Comparison of ENCODE assay signal across 8 cellular contexts in the genomic region with DNA sequence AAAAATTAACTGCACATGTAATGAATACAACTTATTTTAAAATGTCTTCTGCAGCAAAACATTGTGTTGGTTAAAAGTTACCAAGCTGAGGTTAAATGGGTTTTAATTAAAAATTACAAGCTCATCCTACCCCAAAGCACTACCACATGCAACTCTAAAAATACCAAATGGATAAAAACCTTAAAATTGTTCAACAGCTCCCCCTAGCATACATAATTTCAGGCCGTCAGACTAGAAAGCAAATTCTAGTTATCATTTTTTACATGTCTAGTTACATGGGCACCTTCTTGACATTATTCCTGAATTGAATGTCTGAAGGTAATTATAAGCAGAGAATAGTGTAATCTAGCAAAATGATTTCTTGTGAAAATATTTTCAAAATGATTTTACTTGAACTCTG.
DNase-seq lines count a peak whose midpoint lies in the region; ATAC-seq and TF ChIP-seq lines count a peak whose summit lies in the region.

No MANE protein-coding gene starts in this region.

- H3K27ac ChIP-seq in IMR-90 (ENCODE audit: insufficient read depth, low read length) (no peak overlapping the region), RWPE2 (ENCODE audit: poor library complexity, severe bottlenecking) (no peak overlapping the region), cardiac muscle cell (no peak overlapping the region), upper lobe of right lung (no peak overlapping the region)

- peaks cover 6% of the 10 kb centered on the region; the same call in 1 of the 2 replicates for H3K9me1 ChIP-seq in IMR-90 (ENCODE audit: insufficient read depth, low read length)

- no peak overlapping the region for H3K9ac ChIP-seq in IMR-90 (ENCODE audit: low read depth, low read length)

- H3K14ac ChIP-seq in IMR-90 (replicated peaks; ENCODE audit: low read depth, low read length): no peak overlapping the region

- H3K23ac ChIP-seq in IMR-90 (ENCODE audit: low read depth, low read length): no peak overlapping the region

- ATAC-seq in IMR-90 (ENCODE audit: low read depth) (peak; percentile 42; the same call in 1 of the 2 replicates), RWPE2 (ENCODE audit: low read depth) (no peak), upper lobe of right lung (peak; percentile 23)

- peak; percentile 66 for TF ChIP-seq CTCF in IMR-90 (conservative IDR thresholded peaks at IDR 0.05; ENCODE audit: low read depth, low read length)
- TF ChIP-seq CTCF in RWPE2 (IDR thresholded peaks at IDR 0.05; ENCODE audit: poor library complexity, severe bottlenecking): peak; percentile 66
- peak; percentile 60 for TF ChIP-seq CTCF in cardiac muscle cell (IDR thresholded peaks at IDR 0.05; ENCODE audit: low read depth, low read length)
- TF ChIP-seq CTCF in upper lobe of right lung (IDR thresholded peaks at IDR 0.05): peak; percentile 54

- dilution Hi-C loops in IMR-90 (cut with HindIII; ENCODE audit: low sequenced_read_pairs, unreplicated experiment): no loop called here

- H3K79me1 ChIP-seq in IMR-90 (ENCODE audit: low read depth in 1 of 2, low read length in 2 of 2): no peaks in the 10 kb centered on the region

- no peaks in the 10 kb centered on the region for H4K20me1 ChIP-seq in IMR-90 (ENCODE audit: insufficient read depth, low read length)

- H4K91ac ChIP-seq in IMR-90 (ENCODE audit: insufficient read depth, low read depth, low read length): no peak overlapping the region

- no TSS peak for BruUV-seq in IMR-90 (replicated peaks; lab: Mats Ljungman, UMichigan)

- peaks cover 3% of the 10 kb centered on the region; the same call in 1 of the 2 replicates for H3K4me1 ChIP-seq in IMR-90 (ENCODE audit: control insufficient read depth, insufficient read depth, low read length)
- no peaks in the 10 kb centered on the region for H3K4me1 ChIP-seq in RWPE2 (ENCODE audit: insufficient read depth, poor library complexity, severe bottlenecking)
- H3K4me1 ChIP-seq in cardiac muscle cell (ENCODE audit: low read depth): peaks cover 15% of the 10 kb centered on the region
- peaks cover 14% of the 10 kb centered on the region for H3K4me1 ChIP-seq in upper lobe of right lung

- H3K9me3 ChIP-seq in IMR-90 (ENCODE audit: control insufficient read depth, insufficient read depth, low read length) (no peaks in the 10 kb centered on the region), RWPE2 (ENCODE audit: severe bottlenecking) (no peaks in the 10 kb centered on the region), cardiac muscle cell (ENCODE audit: low read depth) (no peaks in the 10 kb centered on the region), upper lobe of right lung (no peaks in the 10 kb centered on the region)

- no peak overlapping the region for H2AFZ ChIP-seq in IMR-90 (replicated peaks; ENCODE audit: low read length, poor library complexity)

- H2BK5ac ChIP-seq in IMR-90 (ENCODE audit: low read depth, low read length, poor library complexity, severe bottlenecking): no peak overlapping the region

- intact Hi-C loops in IMR-90 (cut with micrococcal nuclease): loop anchor here (2.0 to 5.0 kb wide), 4 partner anchors 99 to 489 kb away; partner anchors contain the start of gene C1orf21
- intact Hi-C loops in upper lobe of right lung (cut with DNase I): no loop called here

- no peak overlapping the region for H3K4me2 ChIP-seq in IMR-90 (ENCODE audit: low read depth, low read length)

- H2AK9ac ChIP-seq in IMR-90 (replicated peaks; ENCODE audit: low read depth, low read length, poor library complexity): no peak overlapping the region

- no peak overlapping the region for H4K5ac ChIP-seq in IMR-90 (ENCODE audit: low read depth, low read length)

- no peak overlapping the region for H3K56ac ChIP-seq in IMR-90 (ENCODE audit: extremely low read depth, insufficient read depth, low read length)

- TF ChIP-seq RAD21 in IMR-90 (IDR thresholded peaks at IDR 0.05; ENCODE audit: low read length): peak; percentile 65

- H3K27me3 ChIP-seq in IMR-90 (ENCODE audit: control insufficient read depth, insufficient read depth, low read length) (no peaks in the 10 kb centered on the region), RWPE2 (ENCODE audit: insufficient read depth, poor library complexity, severe bottlenecking) (no peaks in the 10 kb centered on the region), cardiac muscle cell (no peaks in the 10 kb centered on the region), upper lobe of right lung (no peaks in the 10 kb centered on the region)

- no peaks in the 10 kb centered on the region for H3K36me3 ChIP-seq in IMR-90 (ENCODE audit: control insufficient read depth, insufficient read depth, low read length)
- no peaks in the 10 kb centered on the region; the same call in 1 of the 2 replicates for H3K36me3 ChIP-seq in RWPE2 (ENCODE audit: low read depth)
- no peaks in the 10 kb centered on the region for H3K36me3 ChIP-seq in cardiac muscle cell
- no peaks in the 10 kb centered on the region for H3K36me3 ChIP-seq in upper lobe of right lung

- H2BK120ac ChIP-seq in IMR-90 (ENCODE audit: low read depth, low read length): no peak overlapping the region

- H2AK5ac ChIP-seq in IMR-90 (ENCODE audit: low read depth, low read length): no peak overlapping the region

- H4K8ac ChIP-seq in IMR-90 (ENCODE audit: low read depth in 2 of 2, low read length in 2 of 2): no peak overlapping the region

- no peak overlapping the region for H3K4me3 ChIP-seq in IMR-90 (ENCODE audit: insufficient read depth, low read depth, low read length)
- H3K4me3 ChIP-seq in RWPE2 (ENCODE audit: severe bottlenecking): no peak overlapping the region
- no peak overlapping the region for H3K4me3 ChIP-seq in cardiac muscle cell
- no peak overlapping the region for H3K4me3 ChIP-seq in upper lobe of right lung

- no peak for TF ChIP-seq POLR2A in IMR-90 (IDR thresholded peaks at IDR 0.05; ENCODE audit: low read depth, low read length)

- H2BK20ac ChIP-seq in IMR-90 (ENCODE audit: low read depth, low read length): no peak overlapping the region

- H2BK15ac ChIP-seq in IMR-90 (ENCODE audit: low read depth, low read length): no peak overlapping the region

- peak; percentile 41 for DNase-seq in ACHN
- peak; percentile 40 for DNase-seq in IMR-90
- no peak for DNase-seq in RWPE2 (ENCODE audit: low spot score)
- DNase-seq in cardiac muscle cell (ENCODE audit: low read depth in 1 of 2, low spot score in 1 of 2): peak; percentile 10 to 63
- DNase-seq in upper lobe of right lung: no peak
- DNase-seq in activated gamma-delta T cell treated with Interleukin-2 at 50 U/mL for 16 hours: no peak
- DNase-seq in germinal center (ENCODE audit: low spot score): no peak
- DNase-seq in activated naive CD4-positive, alpha-beta T cell treated with Interleukin-2 at 50 U/mL for 16 hours: no peak

- in situ Hi-C loops in ACHN (cut with HindIII; ENCODE audit: low pct_ligation_motif_present, low pct_unique_long_range_greater_than_20kb, low sequenced_read_pairs) (no loop called here), IMR-90 (cut with MboI; ENCODE audit: low sequenced_read_pairs) (loop anchor here (25.0 kb wide), 1 partner anchor 476 kb away; no protein-coding TSS in a partner anchor)

- POLR2A ChIA-PET in IMR-90 (lab: Charles Lee; ENCODE audit: unreplicated experiment): no interaction called here

- no peak overlapping the region for H3K18ac ChIP-seq in IMR-90 (ENCODE audit: low read depth, low read length)

- WGBS in IMR-90 (ENCODE audit: extremely low coverage in 2 of 2, insufficient read length in 1 of 2), 2 experiments: no CpG with 5 or more reads among the region's 1 CpG

- H3K4ac ChIP-seq in IMR-90 (ENCODE audit: low read depth, low read length): no peak overlapping the region

- CTCF ChIA-PET in IMR-90 (lab: Yijun Ruan, JAX): interaction anchor here (0.7 to 1.4 kb wide), 5 partner anchors 9 to 321 kb away, joined by 3 to 11 read pairs (median 4); no protein-coding TSS in a partner anchor

TF ChIP-seq in IMR-90, 13 proteins besides CTCF, POLR2A, EP300 and RAD21:
- TF ChIP-seq SMC3 (IDR thresholded peaks at IDR 0.05; ENCODE audit: low read depth, low read length) (peak; percentile 47), MAFK (IDR thresholded peaks at IDR 0.05; ENCODE audit: low read depth, low read length) (no peak)
TF ChIP-seq in IMR-90: peak in this region for 1.

Comparison
In these comparisons a context has a peak if more than half of its experiments do, and no peak if none do; other contexts are left out.
1. DNase-seq: peak in ACHN (single experiment), IMR-90 (single experiment) and cardiac muscle cell (2 of 2); none in RWPE2 (single experiment), upper lobe of right lung (single experiment), activated gamma-delta T cell treated with Interleukin-2 at 50 U/mL for 16 hours (single experiment), germinal center (single experiment) and activated naive CD4-positive, alpha-beta T cell treated with Interleukin-2 at 50 U/mL for 16 hours (single experiment).
2. Peak in every context shown above with its lines, with median percentiles within 50 percentile points of each other: CTCF ChIP-seq.